In genomic region chr6:53325785-53326184, GRCh38 we compare ENCODE assay signal across 14 cellular contexts. TPM values are rescaled to one million over a fixed set of nuclear protein-coding genes. Genes with fewer than 3 reads are reported as not detected.
A peak's percentile ranks its signal among the peaks of the same experiment; 100 is the strongest.
DNase-seq lines count a peak whose midpoint lies in the region; ATAC-seq and TF ChIP-seq lines count a peak whose summit lies in the region.
"Had no signal": no experiment of that assay in that cellular context is flagged by ENCODE, and none has a peak within 500 bp of the region (broad histone marks: within the 10 kb centered on the region; RNA-seq: fewer than 3 reads in every experiment).

No MANE protein-coding gene starts in this region.

- H3K4me1 ChIP-seq in mammary epithelial cell (ENCODE audit: insufficient read depth, low read length) (peaks cover 51% of the 10 kb centered on the region), muscle layer of duodenum (ENCODE audit: control insufficient read depth in 1 of 2, insufficient read depth in 2 of 2, low read length in 2 of 2) (peaks cover 4 to 55% of the 10 kb centered on the region in 2 donors)

- TF ChIP-seq CTCF in natural killer cell (IDR thresholded peaks at IDR 0.05) (no peak), mammary epithelial cell (conservative IDR thresholded peaks at IDR 0.05 in 1 of 2, IDR thresholded peaks at IDR 0.05 in 1 of 2; ENCODE audit: extremely low read depth in 1 of 2, insufficient read depth in 1 of 2, low read depth in 1 of 2, low read length in 2 of 2) (no peak), coronary artery (IDR thresholded peaks at IDR 0.05) (no peak)

- H3K36me3 ChIP-seq in mammary epithelial cell (ENCODE audit: insufficient read depth, low read length) (no peaks in the 10 kb centered on the region), muscle layer of duodenum (ENCODE audit: control insufficient read depth in 1 of 2, insufficient read depth in 2 of 2, low read length in 2 of 2) (no peaks in the 10 kb centered on the region)
- H3K36me3 ChIP-seq: BE2C had no signal

- no peak overlapping the region for H3K4me3 Mint-ChIP-seq in natural killer cell
- H3K4me3 Mint-ChIP-seq in natural killer cell treated with Interleukin-12 subunit alpha and Interleukin-12 subunit beta and Interleukin-15 and Interleukin-18, amount 100 ng/mL, for 72 hours: no peak overlapping the region
- no peak overlapping the region for H3K4me3 Mint-ChIP-seq in activated CD4-positive, alpha-beta memory T cell treated with anti-CD3 and anti-CD28 coated beads for 36 hours
- H3K4me3 Mint-ChIP-seq: activated naive CD8-positive, alpha-beta T cell treated with anti-CD3 and anti-CD28 coated beads, Interleukin-2, amount 10 ng/mL, durations not matched to agents 7 days and 5 days had no signal

- H3K4me2 ChIP-seq in mammary epithelial cell (ENCODE audit: insufficient read depth, low read depth, low read length): peak overlapping the region; percentile 58

- DNase-seq in natural killer cell (no peak), mammary epithelial cell (no peak), coronary artery (ENCODE audit: low spot score) (no peak), COR-L47 (lab: John Stamatoyannopoulos, UW) (no peak)
- DNase-seq in natural killer cell treated with Interleukin-12 subunit alpha and Interleukin-12 subunit beta and Interleukin-15 and Interleukin-18, amount 100 ng/mL, for 72 hours (ENCODE audit: low spot score): no peak
- no peak for DNase-seq in activated CD4-positive, alpha-beta memory T cell treated with anti-CD3 and anti-CD28 coated beads for 36 hours
- DNase-seq: activated CD4-positive, alpha-beta T cell treated with anti-CD3 and anti-CD28 coated beads for 1 hour; activated naive CD8-positive, alpha-beta T cell treated with anti-CD3 and anti-CD28 coated beads, Interleukin-2, amount 10 ng/mL, durations not matched to agents 7 days and 5 days; BE2C; effector memory CD4-positive, alpha-beta T cell; MV-4-11 had no signal

- peaks cover 57 to 66% of the 10 kb centered on the region in 2 donors for H3K4me1 Mint-ChIP-seq in natural killer cell
- peaks cover 42 to 54% of the 10 kb centered on the region in 2 donors for H3K4me1 Mint-ChIP-seq in natural killer cell treated with Interleukin-12 subunit alpha and Interleukin-12 subunit beta and Interleukin-15 and Interleukin-18, amount 100 ng/mL, for 72 hours (ENCODE audit: low read depth in 2 of 2)
- peaks cover 73% of the 10 kb centered on the region for H3K4me1 Mint-ChIP-seq in activated CD4-positive, alpha-beta memory T cell treated with anti-CD3 and anti-CD28 coated beads for 36 hours (ENCODE audit: low read depth)

- peak overlapping the region; percentile 47 to 63 for H3K27ac Mint-ChIP-seq in natural killer cell
- H3K27ac Mint-ChIP-seq in natural killer cell treated with Interleukin-12 subunit alpha and Interleukin-12 subunit beta and Interleukin-15 and Interleukin-18, amount 100 ng/mL, for 72 hours: no peak overlapping the region
- no peak overlapping the region for H3K27ac Mint-ChIP-seq in activated CD4-positive, alpha-beta memory T cell treated with anti-CD3 and anti-CD28 coated beads for 36 hours

- no peak overlapping the region for H3K4me3 ChIP-seq in mammary epithelial cell (replicated peaks in 1 of 3; ENCODE audit: insufficient read depth in 1 of 3, low read depth in 2 of 3, low read length in 3 of 3)
- no peak overlapping the region for H3K4me3 ChIP-seq in muscle layer of duodenum (ENCODE audit: low read depth in 1 of 2, low read length in 2 of 2)
- no peak overlapping the region for H3K4me3 ChIP-seq in coronary artery
- H3K4me3 ChIP-seq: skin epidermis had no signal

- H4K20me1 ChIP-seq in mammary epithelial cell (ENCODE audit: insufficient read depth, low read length): no peaks in the 10 kb centered on the region

- in situ Hi-C loops in mammary epithelial cell (cut with MboI; ENCODE audit: low sequenced_read_pairs in 2 of 2): no loop called here

- no peak overlapping the region for H2AFZ ChIP-seq in mammary epithelial cell (ENCODE audit: low read depth, low read length)

- peak overlapping the region; percentile 27 for H3K27ac ChIP-seq in mammary epithelial cell (ENCODE audit: insufficient read depth, low read depth, low read length)
- H3K27ac ChIP-seq in muscle layer of duodenum (ENCODE audit: low read length): peak overlapping the region; percentile 24
- H3K27ac ChIP-seq in coronary artery: peak overlapping the region in 1 of 2 donors; percentile 56

- dilution Hi-C loops in mammary epithelial cell (cut with HindIII; ENCODE audit: low sequenced_read_pairs): no loop called here

- H3K27me3 ChIP-seq in mammary epithelial cell (ENCODE audit: insufficient read depth, low read length) (no peaks in the 10 kb centered on the region), muscle layer of duodenum (ENCODE audit: low read depth, low read length) (no peaks in the 10 kb centered on the region)
- H3K27me3 ChIP-seq: BE2C had no signal

- no peaks in the 10 kb centered on the region for H3K27me3 Mint-ChIP-seq in natural killer cell (ENCODE audit: low read depth in 2 of 2)
- no peaks in the 10 kb centered on the region for H3K27me3 Mint-ChIP-seq in natural killer cell treated with Interleukin-12 subunit alpha and Interleukin-12 subunit beta and Interleukin-15 and Interleukin-18, amount 100 ng/mL, for 72 hours
- no peaks in the 10 kb centered on the region for H3K27me3 Mint-ChIP-seq in activated CD4-positive, alpha-beta memory T cell treated with anti-CD3 and anti-CD28 coated beads for 36 hours
- H3K27me3 Mint-ChIP-seq: activated naive CD8-positive, alpha-beta T cell treated with anti-CD3 and anti-CD28 coated beads, Interleukin-2, amount 10 ng/mL, durations not matched to agents 7 days and 5 days had no signal

- BruUV-seq in mammary epithelial cell (replicated peaks; lab: Mats Ljungman, UMichigan): no TSS peak

- H3K9me3 ChIP-seq in mammary epithelial cell (replicated peaks; ENCODE audit: insufficient read depth, low read length): no peaks in the 10 kb centered on the region
- no peaks in the 10 kb centered on the region for H3K9me3 ChIP-seq in muscle layer of duodenum (ENCODE audit: control insufficient read depth in 1 of 2, low read length in 2 of 2)
- H3K9me3 ChIP-seq: BE2C had no signal

- no peaks in the 10 kb centered on the region for H3K9me3 Mint-ChIP-seq in natural killer cell
- no peaks in the 10 kb centered on the region for H3K9me3 Mint-ChIP-seq in natural killer cell treated with Interleukin-12 subunit alpha and Interleukin-12 subunit beta and Interleukin-15 and Interleukin-18, amount 100 ng/mL, for 72 hours
- no peaks in the 10 kb centered on the region for H3K9me3 Mint-ChIP-seq in activated CD4-positive, alpha-beta memory T cell treated with anti-CD3 and anti-CD28 coated beads for 36 hours
- H3K9me3 Mint-ChIP-seq: activated naive CD8-positive, alpha-beta T cell treated with anti-CD3 and anti-CD28 coated beads, Interleukin-2, amount 10 ng/mL, durations not matched to agents 7 days and 5 days had no signal

- WGBS in mammary epithelial cell (ENCODE audit: low coverage, missing lambda C conversion rate): 73% methylated on average over 6 of the region's 6 CpGs

- ATAC-seq in natural killer cell (peak in 2 of 3 donors; percentile 18 to 24), GM19351 (IDR thresholded peaks at IDR 0.05; ENCODE audit: unreplicated experiment) (no peak)
- ATAC-seq in natural killer cell treated with Interleukin-12 subunit alpha and Interleukin-12 subunit beta and Interleukin-15 and Interleukin-18, amount 100 ng/mL, for 72 hours: no peak

- POLR2A ChIA-PET in activated CD4-positive, alpha-beta memory T cell treated with anti-CD3 and anti-CD28 coated beads for 36 hours (lab: Charles Lee): no interaction called here

- no peaks in the 10 kb centered on the region for H3K36me3 Mint-ChIP-seq in natural killer cell
- H3K36me3 Mint-ChIP-seq in natural killer cell treated with Interleukin-12 subunit alpha and Interleukin-12 subunit beta and Interleukin-15 and Interleukin-18, amount 100 ng/mL, for 72 hours: no peaks in the 10 kb centered on the region
- H3K36me3 Mint-ChIP-seq in activated CD4-positive, alpha-beta memory T cell treated with anti-CD3 and anti-CD28 coated beads for 36 hours: peaks cover 10% of the 10 kb centered on the region

- H3K79me2 ChIP-seq in mammary epithelial cell (ENCODE audit: insufficient read depth, low read length): peaks cover 81% of the 10 kb centered on the region

- intact Hi-C loops in natural killer cell (cut with micrococcal nuclease): no loop called here
- intact Hi-C loops in mammary epithelial cell (cut with micrococcal nuclease): loop anchor here (1.0 kb wide), 2 partner anchors 23 kb away; partner anchors contain the start of gene ELOVL5
- intact Hi-C loops in activated CD4-positive, alpha-beta memory T cell treated with anti-CD3 and anti-CD28 coated beads for 36 hours (cut with micrococcal nuclease): no loop called here

- CTCF ChIA-PET in mammary epithelial cell (lab: Charles Lee; ENCODE audit: low non-redundant PET): no interaction called here
- CTCF ChIA-PET in activated CD4-positive, alpha-beta memory T cell treated with anti-CD3 and anti-CD28 coated beads for 36 hours (lab: Charles Lee): interaction anchor here (1.0 kb wide), 1 partner anchor 41 kb away, joined by 3 read pairs; no protein-coding TSS in a partner anchor

- H3K9ac ChIP-seq in mammary epithelial cell (ENCODE audit: insufficient read depth, low read length): no peak overlapping the region

RNA-seq across cellular contexts. Expression of gene ELOVL5, which starts 23.0 kb away (rescaled TPM):
- total RNA-seq in natural killer cell (10 to 100 TPM; 72.1 to 99.5 (median 73.7) TPM), mammary epithelial cell (10 to 100 TPM; 50.8 to 71.1 TPM)
- 100 to 1,000 TPM; 130 to 136 TPM for total RNA-seq in natural killer cell treated with Interleukin-12 subunit alpha and Interleukin-12 subunit beta and Interleukin-15 and Interleukin-18, amount 100 ng/mL, for 72 hours
- 56.2 TPM for polyA plus RNA-seq in mammary epithelial cell
- polyA minus RNA-seq in mammary epithelial cell: 132 TPM
- 100 to 1,000 TPM; 112 to 121 TPM for total RNA-seq in activated CD4-positive, alpha-beta memory T cell treated with anti-CD3 and anti-CD28 coated beads for 36 hours

Comparison
In these comparisons a context has a peak if more than half of its experiments do, and no peak if none do; other contexts are left out.
1. ATAC-seq: peak in natural killer cell (2 of 3); none in natural killer cell treated with Interleukin-12 subunit alpha and Interleukin-12 subunit beta and Interleukin-15 and Interleukin-18, amount 100 ng/mL, for 72 hours (0 of 2) and GM19351 (single experiment).
2. H3K27ac Mint-ChIP-seq: peak in natural killer cell (2 of 2); none in natural killer cell treated with Interleukin-12 subunit alpha and Interleukin-12 subunit beta and Interleukin-15 and Interleukin-18, amount 100 ng/mL, for 72 hours (0 of 2) and activated CD4-positive, alpha-beta memory T cell treated with anti-CD3 and anti-CD28 coated beads for 36 hours (single experiment).